ENCODE assay signal across 1 cellular context in the genomic region with DNA sequence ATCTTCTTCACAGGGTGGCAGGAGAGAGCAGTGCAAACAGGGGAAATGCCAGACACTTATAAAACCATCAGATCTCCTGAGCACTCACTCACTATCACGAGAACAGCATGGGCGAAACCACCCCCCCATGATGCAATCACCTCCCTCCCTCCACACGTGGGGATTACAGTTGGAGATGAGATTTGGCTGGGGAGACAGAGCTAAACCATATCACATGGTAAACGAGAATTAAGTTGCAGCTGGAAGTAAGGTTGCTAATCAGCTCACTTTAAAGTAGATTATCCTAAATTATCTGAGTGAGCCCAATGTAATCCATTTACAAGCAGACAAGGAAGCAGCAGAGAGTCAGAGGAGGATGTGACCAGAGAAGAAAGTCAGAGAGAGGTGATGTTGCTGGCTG.
TF ChIP-seq lines count a peak whose summit lies in the region.

No MANE protein-coding gene starts in this region.

TF ChIP-seq in K562, 482 proteins besides CTCF, POLR2A, EP300 and RAD21:
- no peak for TF ChIP-seq PRMT5 (CRISPR knock-in tag; IDR thresholded peaks at IDR 0.05)
- TF ChIP-seq RBM14 (IDR thresholded peaks at IDR 0.05; ENCODE audit: borderline replicate concordance, insufficient read depth, low read depth, low read length) = no peak
- TF ChIP-seq, protein P1, sequence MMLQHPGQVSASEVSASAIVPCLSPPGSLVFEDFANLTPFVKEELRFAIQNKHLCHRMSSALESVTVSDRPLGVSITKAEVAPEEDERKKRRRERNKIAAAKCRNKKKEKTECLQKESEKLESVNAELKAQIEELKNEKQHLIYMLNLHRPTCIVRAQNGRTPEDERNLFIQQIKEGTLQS (IDR thresholded peaks at IDR 0.05) = peak; percentile 74
- TF ChIP-seq, protein P1 (CRISPR knock-in tag; conservative IDR thresholded peaks at IDR 0.05) = no peak
- TF ChIP-seq, protein P2, sequence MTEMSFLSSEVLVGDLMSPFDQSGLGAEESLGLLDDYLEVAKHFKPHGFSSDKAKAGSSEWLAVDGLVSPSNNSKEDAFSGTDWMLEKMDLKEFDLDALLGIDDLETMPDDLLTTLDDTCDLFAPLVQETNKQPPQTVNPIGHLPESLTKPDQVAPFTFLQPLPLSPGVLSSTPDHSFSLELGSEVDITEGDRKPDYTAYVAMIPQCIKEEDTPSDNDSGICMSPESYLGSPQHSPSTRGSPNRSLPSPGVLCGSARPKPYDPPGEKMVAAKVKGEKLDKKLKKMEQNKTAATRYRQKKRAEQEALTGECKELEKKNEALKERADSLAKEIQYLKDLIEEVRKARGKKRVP (CRISPR knock-in tag; IDR thresholded peaks at IDR 0.05) = peak; percentile 60; the same call in 1 of the 2 replicates
- peak; percentile 64 for TF ChIP-seq MYC (IDR thresholded peaks at IDR 0.05; ENCODE audit: low read depth, low read length)
- TF ChIP-seq MYC (CRISPR knock-in tag; IDR thresholded peaks at IDR 0.05; ENCODE audit: borderline replicate concordance, low read depth) = no peak
- no peak for TF ChIP-seq CEBPG (CRISPR knock-in tag; IDR thresholded peaks at IDR 0.05)
- peak; percentile 57 to 60 for TF ChIP-seq CEBPG (tag; conservative IDR thresholded peaks at IDR 0.05 in 1 of 2, IDR thresholded peaks at IDR 0.05 in 1 of 2)
- TF ChIP-seq ATF7 (IDR thresholded peaks at IDR 0.05) = peak; percentile 45; the same call in 1 of the 2 replicates
- TF ChIP-seq, protein P3, sequence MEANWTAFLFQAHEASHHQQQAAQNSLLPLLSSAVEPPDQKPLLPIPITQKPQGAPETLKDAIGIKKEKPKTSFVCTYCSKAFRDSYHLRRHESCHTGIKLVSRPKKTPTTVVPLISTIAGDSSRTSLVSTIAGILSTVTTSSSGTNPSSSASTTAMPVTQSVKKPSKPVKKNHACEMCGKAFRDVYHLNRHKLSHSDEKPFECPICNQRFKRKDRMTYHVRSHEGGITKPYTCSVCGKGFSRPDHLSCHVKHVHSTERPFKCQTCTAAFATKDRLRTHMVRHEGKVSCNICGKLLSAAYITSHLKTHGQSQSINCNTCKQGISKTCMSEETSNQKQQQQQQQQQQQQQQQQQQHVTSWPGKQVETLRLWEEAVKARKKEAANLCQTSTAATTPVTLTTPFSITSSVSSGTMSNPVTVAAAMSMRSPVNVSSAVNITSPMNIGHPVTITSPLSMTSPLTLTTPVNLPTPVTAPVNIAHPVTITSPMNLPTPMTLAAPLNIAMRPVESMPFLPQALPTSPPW (CRISPR knock-in tag; IDR thresholded peaks at IDR 0.05) = peak; percentile 32; the same call in 1 of the 2 replicates
